ENCODE assay signal across 1 cellular context in genomic region chr4:915041-915474, GRCh38.
TF ChIP-seq lines count a peak whose summit lies in the region.

No MANE protein-coding gene starts in this region.

TF ChIP-seq in IMR-90, 13 proteins besides CTCF, POLR2A, EP300 and RAD21 (continued from another document):
- no peak for TF ChIP-seq MAZ (IDR thresholded peaks at IDR 0.05; ENCODE audit: borderline replicate concordance, low read depth, low read length)
- TF ChIP-seq ELK1 (IDR thresholded peaks at IDR 0.05; ENCODE audit: borderline replicate concordance, low read depth, low read length) = no peak
